Comparison of ENCODE assay signal across 24 cellular contexts in genomic region chr12:123506059-123506842, GRCh38.
"Had no signal": no experiment of that assay in that cellular context is flagged by ENCODE, and none has a peak within 500 bp of the region (broad histone marks: within the 10 kb centered on the region; RNA-seq: fewer than 3 reads in every experiment).

No MANE protein-coding gene starts in this region.

- FAIRE-seq: astrocyte, RCC 7860, TTC549 had no signal

- H3K4me3 Mint-ChIP-seq: activated CD8-positive, alpha-beta T cell treated with anti-CD3 and anti-CD28 coated beads for 36 hours; activated T-cell treated with anti-CD3 and anti-CD28 coated beads, Interleukin-2, amount 50 U/mL, for 72 hours; brain; central memory CD8-positive, alpha-beta T cell; T-cell had no signal

- H3K27ac Mint-ChIP-seq: activated CD8-positive, alpha-beta T cell treated with anti-CD3 and anti-CD28 coated beads for 36 hours; activated T-cell treated with anti-CD3 and anti-CD28 coated beads, Interleukin-2, amount 50 U/mL, for 72 hours; activated T-helper 2 cell treated with anti-CD3 and anti-CD28 coated beads, Interferon-gamma antibody, Interleukin-2, Interleukin-4, amounts not matched to agents 10 μg/mL and 5 μg/mL and 100 μg/mL, durations not matched to agents 14 hours and 24 hours and 36 hours; T-cell had no signal

- H3K9me3 Mint-ChIP-seq: activated CD8-positive, alpha-beta T cell treated with anti-CD3 and anti-CD28 coated beads for 36 hours; activated T-cell treated with anti-CD3 and anti-CD28 coated beads, Interleukin-2, amount 50 U/mL, for 72 hours; activated T-helper 2 cell treated with anti-CD3 and anti-CD28 coated beads, Interferon-gamma antibody, Interleukin-2, Interleukin-4, amounts not matched to agents 10 μg/mL and 5 μg/mL and 100 μg/mL, durations not matched to agents 14 hours and 24 hours and 36 hours; central memory CD8-positive, alpha-beta T cell; T-cell had no signal

- H3K36me3 Mint-ChIP-seq: T-cell had no signal

- H3K27me3 Mint-ChIP-seq: activated CD8-positive, alpha-beta T cell treated with anti-CD3 and anti-CD28 coated beads for 36 hours; brain; central memory CD8-positive, alpha-beta T cell; T-cell had no signal

- H3K4me1 Mint-ChIP-seq: central memory CD8-positive, alpha-beta T cell had no signal

- DNase-seq: activated CD4-positive, CD25-positive, alpha-beta regulatory T cell; activated CD8-positive, alpha-beta memory T cell treated with anti-CD3 and anti-CD28 coated beads, Interleukin-2, amount 50 U/mL, for 4 hours; activated CD8-positive, alpha-beta T cell treated with anti-CD3 and anti-CD28 coated beads for 36 hours; activated naive CD4-positive, alpha-beta T cell treated with anti-CD3 and anti-CD28 coated beads, Interleukin-2, amount 50 U/mL, for 16 hours; activated T-cell treated with anti-CD3 and anti-CD28 coated beads, Interleukin-2, amount 50 U/mL, for 72 hours; amygdala; KBM-7; NCI-H1048; NCI-H146; NCI-H187 treated with DMSO at 0.1 percent for 48 hours; NCI-H2081 treated with DMSO at 0.1 percent for 48 hours; NCI-H446; NCI-H524; PC-3; SHP77 treated with DMSO at 0.1 percent for 48 hours; T-cell; T-helper 2 cell; T1000 had no signal

- ATAC-seq: activated CD8-positive, alpha-beta T cell treated with anti-CD3 and anti-CD28 coated beads for 36 hours; activated T-cell treated with anti-CD3 and anti-CD28 coated beads, Interleukin-2, amount 50 U/mL, for 72 hours; PC-3; T-cell had no signal
